Comparison of ENCODE assay signal across 10 cellular contexts in the genomic region with DNA sequence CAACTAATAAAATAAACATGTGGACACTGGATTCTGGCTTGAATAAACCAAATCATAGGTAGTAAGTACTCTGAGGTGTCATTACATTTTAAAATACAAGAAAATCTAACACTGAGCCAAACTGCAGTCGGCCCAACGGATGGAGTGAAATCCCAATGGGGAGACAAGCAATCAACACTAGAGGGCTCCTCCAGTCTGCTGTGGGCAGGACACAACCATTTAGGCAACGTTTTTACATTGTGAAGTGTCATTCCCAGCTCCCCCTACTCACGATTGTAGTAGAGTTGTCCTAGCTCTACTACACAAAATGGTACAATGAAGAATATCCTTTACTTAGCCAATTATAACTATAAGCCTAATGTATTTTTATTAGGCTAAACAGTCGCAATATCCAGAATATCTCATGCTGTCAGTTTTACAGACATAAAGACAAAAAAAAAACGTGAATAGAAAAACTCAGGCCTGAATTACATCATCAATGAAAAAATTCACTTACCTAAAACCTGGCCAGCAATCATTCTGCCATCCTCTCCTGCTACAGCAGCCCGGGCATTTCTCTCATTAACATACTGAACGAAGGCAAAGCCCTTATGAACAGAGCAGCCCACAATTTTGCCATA. TPM values are rescaled to one million over a fixed set of nuclear protein-coding genes. Genes with fewer than 3 reads are reported as not detected.
A peak's percentile ranks its signal among the peaks of the same experiment; 100 is the strongest.
DNase-seq lines count a peak whose midpoint lies in the region; ATAC-seq and TF ChIP-seq lines count a peak whose summit lies in the region.
"Had no signal": no experiment of that assay in that cellular context is flagged by ENCODE, and none has a peak within 500 bp of the region (broad histone marks: within the 10 kb centered on the region; RNA-seq: fewer than 3 reads in every experiment).

No MANE protein-coding gene starts in this region.

- no peak overlapping the region for H3K4me3 ChIP-seq in NB4 (ENCODE audit: low read depth, low read length)
- H3K4me3 ChIP-seq in naive thymus-derived CD4-positive, alpha-beta T cell (ENCODE audit: low read length): no peak overlapping the region
- H3K4me3 ChIP-seq in esophagus squamous epithelium: no peak overlapping the region

- H3K36me3 Mint-ChIP-seq in chondrocyte (ENCODE audit: low read depth): peaks cover 32% of the 10 kb centered on the region
- H3K36me3 Mint-ChIP-seq in naive thymus-derived CD4-positive, alpha-beta T cell: peaks cover 14 to 46% (median 30%) of the 10 kb centered on the region in 5 donors

- H3K4me1 Mint-ChIP-seq in chondrocyte (ENCODE audit: low read depth): peaks cover 51% of the 10 kb centered on the region
- H3K4me1 Mint-ChIP-seq in naive thymus-derived CD4-positive, alpha-beta T cell: peaks cover 58 to 94% (median 90%) of the 10 kb centered on the region in 7 donors

- TF ChIP-seq CTCF in NB4 (IDR thresholded peaks at IDR 0.05; ENCODE audit: low read depth, low read length): peak; percentile 39
- peak; percentile 64 for TF ChIP-seq CTCF in chondrocyte (IDR thresholded peaks at IDR 0.05)
- TF ChIP-seq CTCF in esophagus squamous epithelium (IDR thresholded peaks at IDR 0.05): peak in 3 of 6 experiments; percentile 7 to 33 (median 25)

- TF ChIP-seq POLR2A in NB4 (IDR thresholded peaks at IDR 0.05; ENCODE audit: extremely low read depth, insufficient read length) (no peak), esophagus squamous epithelium (IDR thresholded peaks at IDR 0.05) (no peak)

- no peaks in the 10 kb centered on the region for H3K9me3 Mint-ChIP-seq in chondrocyte (ENCODE audit: low read depth)
- no peaks in the 10 kb centered on the region for H3K9me3 Mint-ChIP-seq in naive thymus-derived CD4-positive, alpha-beta T cell

- no peak for ATAC-seq in naive thymus-derived CD4-positive, alpha-beta T cell

- DNase-seq in DMS 273 (lab: John Stamatoyannopoulos, UW; ENCODE audit: unreplicated experiment) (peak; percentile 47), DMS 273 treated with DMSO at 0.1 percent for 48 hours (lab: John Stamatoyannopoulos, UW) (no peak), NB4 (ENCODE audit: low read depth) (peak; percentile 47), chondrocyte (ENCODE audit: low spot score) (no peak), GM19240 (ENCODE audit: insufficient read length, low spot score) (no peak), esophagus squamous epithelium (lab: John Stamatoyannopoulos, UW) (no peak), mucosa of gallbladder (ENCODE audit: low spot score) (no peak)
- no peak for DNase-seq in naive thymus-derived CD4-positive, alpha-beta T cell
- DNase-seq: NCI-H1417 treated with DMSO at 0.1 percent for 48 hours had no signal

- peaks cover 81 to 94% of the 10 kb centered on the region in 2 donors for H3K4me1 ChIP-seq in naive thymus-derived CD4-positive, alpha-beta T cell (ENCODE audit: control insufficient read depth in 2 of 2, insufficient read depth in 2 of 2, low read length in 2 of 2)
- peaks cover 0 to 79% (median 24%) of the 10 kb centered on the region in 3 donors for H3K4me1 ChIP-seq in esophagus squamous epithelium

- no peaks in the 10 kb centered on the region for H3K27me3 Mint-ChIP-seq in chondrocyte (ENCODE audit: low read depth)
- H3K27me3 Mint-ChIP-seq in naive thymus-derived CD4-positive, alpha-beta T cell: no peaks in the 10 kb centered on the region

- H3K27ac Mint-ChIP-seq in chondrocyte (ENCODE audit: unreplicated experiment): peak overlapping the region; percentile 68
- peak overlapping the region in 8 of 9 donors; percentile 79 to 92 (median 84) for H3K27ac Mint-ChIP-seq in naive thymus-derived CD4-positive, alpha-beta T cell

- intact Hi-C loops in naive thymus-derived CD4-positive, alpha-beta T cell (cut with micrococcal nuclease): no loop called here
- intact Hi-C loops in esophagus squamous epithelium (cut with DNase I): no loop called here

- H3K36me3 ChIP-seq in naive thymus-derived CD4-positive, alpha-beta T cell (ENCODE audit: control insufficient read depth in 2 of 3, insufficient read depth in 3 of 3, low read length in 3 of 3): peaks cover 6 to 43% (median 10%) of the 10 kb centered on the region in 3 experiments
- H3K36me3 ChIP-seq in esophagus squamous epithelium: peaks cover 23 to 93% (median 23%) of the 10 kb centered on the region in 3 donors

- no peaks in the 10 kb centered on the region for H3K27me3 ChIP-seq in naive thymus-derived CD4-positive, alpha-beta T cell (ENCODE audit: control insufficient read depth in 2 of 2, insufficient read depth in 2 of 2, low read length in 2 of 2)
- H3K27me3 ChIP-seq in esophagus squamous epithelium: no peaks in the 10 kb centered on the region

- 41 to 42% methylated on average over 7 to 8 of the region's 8 CpGs for WGBS in esophagus squamous epithelium, 2 donors

- no peaks in the 10 kb centered on the region for H3K9me3 ChIP-seq in naive thymus-derived CD4-positive, alpha-beta T cell (ENCODE audit: control insufficient read depth in 2 of 3, low read length in 3 of 3)
- no peaks in the 10 kb centered on the region for H3K9me3 ChIP-seq in esophagus squamous epithelium

- no peak overlapping the region for H3K4me3 Mint-ChIP-seq in chondrocyte (ENCODE audit: unreplicated experiment)
- H3K4me3 Mint-ChIP-seq in naive thymus-derived CD4-positive, alpha-beta T cell: peak overlapping the region in 9 of 10 donors; percentile 9 to 66 (median 42)

- peak overlapping the region; percentile 2 for H3K27ac ChIP-seq in naive thymus-derived CD4-positive, alpha-beta T cell (ENCODE audit: low read depth, low read length)
- no peak overlapping the region for H3K27ac ChIP-seq in esophagus squamous epithelium

- POLR2A ChIA-PET in naive thymus-derived CD4-positive, alpha-beta T cell (lab: Charles Lee): no interaction called here

- CTCF ChIA-PET in naive thymus-derived CD4-positive, alpha-beta T cell (lab: Charles Lee): interaction anchor here (1.0 kb wide), 1 partner anchor 9 kb away, joined by 3 read pairs; no protein-coding TSS in a partner anchor

RNA-seq across cellular contexts. Expression of gene HNRNPC, which starts 35.7 kb away (rescaled TPM):
- 286 to 352 TPM (median 291 TPM) in 3 replicates for total RNA-seq in chondrocyte
- total RNA-seq in naive thymus-derived CD4-positive, alpha-beta T cell: 100 to 1,000 TPM; 469 to 687 (median 532) TPM
- polyA plus RNA-seq in naive thymus-derived CD4-positive, alpha-beta T cell: 100 to 1,000 TPM; 842 to 895 TPM
- 100 to 1,000 TPM; 252 to 651 (median 476) TPM for total RNA-seq in esophagus squamous epithelium
- total RNA-seq in mucosa of gallbladder: 402 TPM

RNA-seq across cellular contexts. Expression of gene RPGRIP1, which starts 46.3 kb away (rescaled TPM):
- total RNA-seq in chondrocyte (not detected in 3 replicates), esophagus squamous epithelium (not detected), mucosa of gallbladder (0.49 TPM)
- 1 to 10 TPM in 1 of 5 experiments, under 1 TPM in 1, not detected in 3; 0.24 to 1.5 TPM for total RNA-seq in naive thymus-derived CD4-positive, alpha-beta T cell
- polyA plus RNA-seq in naive thymus-derived CD4-positive, alpha-beta T cell: not detected
- total RNA-seq: A172 had no signal

Comparison
In these comparisons a context has a peak if more than half of its experiments do, and no peak if none do; other contexts are left out.
1. DNase-seq: peak in DMS 273 (single experiment) and NB4 (single experiment); none in DMS 273 treated with DMSO at 0.1 percent for 48 hours (single experiment), chondrocyte (single experiment), naive thymus-derived CD4-positive, alpha-beta T cell (0 of 9), GM19240 (single experiment), esophagus squamous epithelium (single experiment) and mucosa of gallbladder (single experiment).